19 cellular contexts compared by ENCODE assay signal in the genomic region with DNA sequence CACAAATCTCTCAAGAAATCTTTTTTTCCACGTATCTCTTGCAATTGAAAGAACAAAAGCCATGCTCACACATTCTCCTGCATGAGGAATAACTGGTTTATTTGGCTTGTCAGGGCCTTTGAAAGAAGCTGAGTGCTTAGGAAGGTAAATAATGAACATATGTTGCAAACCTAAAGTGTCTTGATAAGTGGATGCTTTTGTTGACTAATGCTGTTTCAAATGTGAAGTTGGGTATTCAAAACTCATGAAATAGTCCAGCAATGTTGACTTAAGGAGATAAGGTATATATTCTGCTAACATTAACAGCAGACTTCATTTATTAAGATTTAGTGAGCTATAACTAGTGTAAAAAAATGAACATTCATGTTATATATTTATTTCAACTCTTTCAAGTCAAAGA.
DNase-seq lines count a peak whose midpoint lies in the region; TF ChIP-seq lines count a peak whose summit lies in the region.
"Had no signal": no experiment of that assay in that cellular context is flagged by ENCODE, and none has a peak within 500 bp of the region (broad histone marks: within the 10 kb centered on the region; RNA-seq: fewer than 3 reads in every experiment).

No MANE protein-coding gene starts in this region.

- H3K9me3 ChIP-seq in tibial nerve (no peaks in the 10 kb centered on the region), vagina (no peaks in the 10 kb centered on the region)
- H3K9me3 ChIP-seq: esophagus squamous epithelium, upper lobe of left lung had no signal

- WGBS in tibial nerve, 2 donors: 85 to 86% methylated on average over 1 of the region's 1 CpG

- CTCF ChIA-PET in RWPE1 (lab: Yijun Ruan, JAX): no interaction called here

- TF ChIP-seq CTCF in epithelial cell of esophagus (IDR thresholded peaks at IDR 0.05; ENCODE audit: insufficient read depth, low read depth, low read length, missing control alignments): no peak
- TF ChIP-seq CTCF in RWPE1 (conservative IDR thresholded peaks at IDR 0.05; ENCODE audit: low read depth): no peak
- no peak for TF ChIP-seq CTCF in tibial nerve (IDR thresholded peaks at IDR 0.05)
- TF ChIP-seq CTCF in vagina (IDR thresholded peaks at IDR 0.05): no peak

- H3K4me1 ChIP-seq in tibial nerve (no peaks in the 10 kb centered on the region), vagina (no peaks in the 10 kb centered on the region)
- H3K4me1 ChIP-seq: esophagus squamous epithelium, parathyroid adenoma, upper lobe of left lung had no signal

- H3K27me3 ChIP-seq in tibial nerve (no peaks in the 10 kb centered on the region), vagina (no peaks in the 10 kb centered on the region)
- H3K27me3 ChIP-seq: esophagus squamous epithelium, upper lobe of left lung had no signal

- peak; percentile 85 for DNase-seq in DMS53 (lab: John Stamatoyannopoulos, UW)
- peak; percentile 91 for DNase-seq in NCI-H1092 treated with DMSO at 0.1 percent for 48 hours (lab: John Stamatoyannopoulos, UW)
- DNase-seq in NCI-H510A (lab: John Stamatoyannopoulos, UW): peak; percentile 57
- DNase-seq in epithelial cell of esophagus (ENCODE audit: low read depth): peak; percentile 23
- DNase-seq in iPS-NIHi11 (ENCODE audit: low spot score): no peak
- no peak for DNase-seq in RWPE1 (ENCODE audit: low spot score)
- no peak for DNase-seq in tibial nerve (ENCODE audit: low spot score in 2 of 2)
- DNase-seq in vagina (ENCODE audit: extremely low spot score in 2 of 2): no peak
- DNase-seq: activated CD4-positive, alpha-beta T cell treated with anti-CD3 and anti-CD28 coated beads for 4 hours; activated effector memory CD4-positive, alpha-beta T cell treated with Interleukin-2 at 50 U/mL for 16 hours; central memory CD4-positive, alpha-beta T cell; esophagus squamous epithelium; head of caudate nucleus; naive B cell; NCI-H446; stimulated activated CD4-positive, alpha-beta T cell treated with anti-CD3 and anti-CD28 coated beads, Interleukin-1b, Interleukin-23, amount 100 ng/mL, for 48 hours; upper lobe of left lung had no signal

- H3K36me3 ChIP-seq in tibial nerve (no peaks in the 10 kb centered on the region), vagina (no peaks in the 10 kb centered on the region)
- H3K36me3 ChIP-seq: esophagus squamous epithelium, upper lobe of left lung had no signal

- H3K4me3 ChIP-seq in epithelial cell of esophagus (ENCODE audit: low read length) (no peak overlapping the region), tibial nerve (no peak overlapping the region), vagina (no peak overlapping the region)
- H3K4me3 ChIP-seq: esophagus squamous epithelium, SK-N-MC, upper lobe of left lung had no signal

- POLR2A ChIA-PET in RWPE1 (lab: Yijun Ruan, JAX; ENCODE audit: low non-redundant PET): no interaction called here

- no peak for TF ChIP-seq POLR2A in tibial nerve (IDR thresholded peaks at IDR 0.05)
- TF ChIP-seq POLR2A in vagina (IDR thresholded peaks at IDR 0.05): no peak

- no peak for TF ChIP-seq EP300 in tibial nerve (IDR thresholded peaks at IDR 0.05)

- H3K27ac ChIP-seq in RWPE1 (no peak overlapping the region), tibial nerve (no peak overlapping the region), vagina (no peak overlapping the region)
- H3K27ac ChIP-seq: esophagus squamous epithelium, parathyroid adenoma, SK-N-MC, upper lobe of left lung had no signal

- intact Hi-C loops in vagina (cut with DNase I): no loop called here

Comparison
In these comparisons a context has a peak if more than half of its experiments do, and no peak if none do; other contexts are left out.
1. DNase-seq: peak in DMS53 (single experiment), NCI-H1092 treated with DMSO at 0.1 percent for 48 hours (single experiment), NCI-H510A (single experiment) and epithelial cell of esophagus (single experiment); none in iPS-NIHi11 (single experiment), RWPE1 (single experiment), tibial nerve (0 of 2) and vagina (0 of 2).